In the genomic region with DNA sequence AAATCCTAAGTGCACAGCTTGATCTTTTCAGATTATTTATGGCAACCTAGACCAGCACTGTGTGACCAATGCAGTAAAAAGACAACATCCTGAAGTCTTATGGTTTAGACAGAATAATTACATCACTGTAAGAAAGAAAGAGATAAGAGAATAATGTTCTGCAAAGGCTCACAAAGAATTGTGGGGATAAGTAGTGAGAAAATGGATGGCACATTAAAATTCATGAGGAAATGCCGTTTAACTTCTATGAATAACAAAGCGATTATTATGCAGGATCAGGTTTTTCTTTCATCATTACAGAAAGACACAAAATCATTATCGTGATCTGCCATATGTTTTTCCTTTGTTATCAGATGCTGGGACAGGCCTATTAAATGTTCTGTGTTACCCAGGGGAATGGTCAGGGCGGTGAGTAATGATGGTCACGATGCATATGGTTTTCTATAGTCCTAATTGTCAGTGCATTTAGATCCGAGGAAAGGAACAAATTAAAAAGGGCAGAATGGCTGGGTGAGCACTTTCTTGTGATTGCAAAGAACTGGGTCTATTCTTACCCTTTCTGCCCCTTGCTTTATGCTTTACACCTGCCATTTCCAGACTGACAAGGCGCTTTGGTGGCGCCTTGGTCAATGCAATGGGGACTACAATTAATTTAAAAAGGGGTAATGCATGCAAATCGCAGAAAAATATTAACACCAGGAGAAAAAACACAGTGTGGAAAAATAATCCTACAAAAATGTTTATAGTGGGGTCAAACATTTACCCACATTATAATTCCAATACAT, we compare ENCODE assay signal across 1 cellular context.
A peak's percentile ranks its signal among the peaks of the same experiment; 100 is the strongest.
TF ChIP-seq lines count a peak whose summit lies in the region.

No MANE protein-coding gene starts in this region.

TF ChIP-seq in HEK293, 187 proteins besides CTCF, POLR2A, EP300 and RAD21 (continued from another document and continues in another):
- TF ChIP-seq, protein P1, sequence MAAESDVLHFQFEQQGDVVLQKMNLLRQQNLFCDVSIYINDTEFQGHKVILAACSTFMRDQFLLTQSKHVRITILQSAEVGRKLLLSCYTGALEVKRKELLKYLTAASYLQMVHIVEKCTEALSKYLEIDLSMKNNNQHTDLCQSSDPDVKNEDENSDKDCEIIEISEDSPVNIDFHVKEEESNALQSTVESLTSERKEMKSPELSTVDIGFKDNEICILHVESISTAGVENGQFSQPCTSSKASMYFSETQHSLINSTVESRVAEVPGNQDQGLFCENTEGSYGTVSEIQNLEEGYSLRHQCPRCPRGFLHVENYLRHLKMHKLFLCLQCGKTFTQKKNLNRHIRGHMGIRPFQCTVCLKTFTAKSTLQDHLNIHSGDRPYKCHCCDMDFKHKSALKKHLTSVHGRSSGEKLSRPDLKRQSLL (tag by site-specific recombination; IDR thresholded peaks at IDR 0.05): 0 out of 2 replicates have a peak, but pooled peaks have one; percentile 18
- TF ChIP-seq ZBTB17 (tag by site-specific recombination; IDR thresholded peaks at IDR 0.05): peak; percentile 96
- no peak for TF ChIP-seq ZNF792 (tag by site-specific recombination; IDR thresholded peaks at IDR 0.05)
- peak; percentile 60 for TF ChIP-seq PRDM10 (tag by site-specific recombination; IDR thresholded peaks at IDR 0.05)
- TF ChIP-seq ZNF140 (tag by site-specific recombination; IDR thresholded peaks at IDR 0.05): no peak
- TF ChIP-seq ZNF600 (tag by site-specific recombination; IDR thresholded peaks at IDR 0.05): peak; percentile 93
- no peak for TF ChIP-seq ZNF645 (tag by site-specific recombination; IDR thresholded peaks at IDR 0.05)
- no peak for TF ChIP-seq KLF10 (tag by site-specific recombination; IDR thresholded peaks at IDR 0.05)
- TF ChIP-seq GLIS1 (tag by site-specific recombination; IDR thresholded peaks at IDR 0.05): no peak
- TF ChIP-seq ZNF2 (tag by site-specific recombination; IDR thresholded peaks at IDR 0.05): 0 out of 2 replicates have a peak, but pooled peaks have one; percentile 38
- TF ChIP-seq, protein P2, sequence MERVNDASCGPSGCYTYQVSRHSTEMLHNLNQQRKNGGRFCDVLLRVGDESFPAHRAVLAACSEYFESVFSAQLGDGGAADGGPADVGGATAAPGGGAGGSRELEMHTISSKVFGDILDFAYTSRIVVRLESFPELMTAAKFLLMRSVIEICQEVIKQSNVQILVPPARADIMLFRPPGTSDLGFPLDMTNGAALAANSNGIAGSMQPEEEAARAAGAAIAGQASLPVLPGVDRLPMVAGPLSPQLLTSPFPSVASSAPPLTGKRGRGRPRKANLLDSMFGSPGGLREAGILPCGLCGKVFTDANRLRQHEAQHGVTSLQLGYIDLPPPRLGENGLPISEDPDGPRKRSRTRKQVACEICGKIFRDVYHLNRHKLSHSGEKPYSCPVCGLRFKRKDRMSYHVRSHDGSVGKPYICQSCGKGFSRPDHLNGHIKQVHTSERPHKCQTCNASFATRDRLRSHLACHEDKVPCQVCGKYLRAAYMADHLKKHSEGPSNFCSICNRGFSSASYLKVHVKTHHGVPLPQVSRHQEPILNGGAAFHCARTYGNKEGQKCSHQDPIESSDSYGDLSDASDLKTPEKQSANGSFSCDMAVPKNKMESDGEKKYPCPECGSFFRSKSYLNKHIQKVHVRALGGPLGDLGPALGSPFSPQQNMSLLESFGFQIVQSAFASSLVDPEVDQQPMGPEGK (tag by site-specific recombination; IDR thresholded peaks at IDR 0.05): peak; percentile 77
- TF ChIP-seq TCF7L2 (IDR thresholded peaks at IDR 0.05; ENCODE audit: borderline replicate concordance, low read depth, low read length): 0 out of 2 replicates have a peak, but pooled peaks have one; percentile 75
- TF ChIP-seq ZBTB8A (tag by site-specific recombination; IDR thresholded peaks at IDR 0.05): 0 out of 2 replicates have a peak, but pooled peaks have one; percentile 18
- TF ChIP-seq ZNF768 (tag by site-specific recombination; IDR thresholded peaks at IDR 0.05): peak; percentile 68; the same call in 1 of the 2 replicates
- TF ChIP-seq ZNF266 (tag by site-specific recombination; IDR thresholded peaks at IDR 0.05; ENCODE audit: low read depth): peak; percentile 26; the same call in 1 of the 2 replicates
- peak; percentile 81; the same call in 1 of the 2 replicates for TF ChIP-seq FEZF1 (tag by site-specific recombination; IDR thresholded peaks at IDR 0.05)
- peak; percentile 54; the same call in 1 of the 2 replicates for TF ChIP-seq ZFP69B (tag by site-specific recombination; IDR thresholded peaks at IDR 0.05)
- TF ChIP-seq ZNF549 (tag by site-specific recombination; IDR thresholded peaks at IDR 0.05): no peak
- TF ChIP-seq KLF8 (tag by site-specific recombination; IDR thresholded peaks at IDR 0.05): 0 out of 2 replicates have a peak, but pooled peaks have one; percentile 47
- TF ChIP-seq ZNF658 (tag by site-specific recombination; IDR thresholded peaks at IDR 0.05): no peak
- peak; percentile 44; the same call in 1 of the 2 replicates for TF ChIP-seq ZBTB21 (tag by site-specific recombination; IDR thresholded peaks at IDR 0.05)
- TF ChIP-seq YY2 (tag by site-specific recombination; IDR thresholded peaks at IDR 0.05): peak; percentile 59; the same call in 1 of the 2 replicates
- TF ChIP-seq, protein P3, sequence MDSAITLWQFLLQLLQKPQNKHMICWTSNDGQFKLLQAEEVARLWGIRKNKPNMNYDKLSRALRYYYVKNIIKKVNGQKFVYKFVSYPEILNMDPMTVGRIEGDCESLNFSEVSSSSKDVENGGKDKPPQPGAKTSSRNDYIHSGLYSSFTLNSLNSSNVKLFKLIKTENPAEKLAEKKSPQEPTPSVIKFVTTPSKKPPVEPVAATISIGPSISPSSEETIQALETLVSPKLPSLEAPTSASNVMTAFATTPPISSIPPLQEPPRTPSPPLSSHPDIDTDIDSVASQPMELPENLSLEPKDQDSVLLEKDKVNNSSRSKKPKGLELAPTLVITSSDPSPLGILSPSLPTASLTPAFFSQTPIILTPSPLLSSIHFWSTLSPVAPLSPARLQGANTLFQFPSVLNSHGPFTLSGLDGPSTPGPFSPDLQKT (IDR thresholded peaks at IDR 0.05; ENCODE audit: borderline replicate concordance, low read depth, low read length): no peak
- TF ChIP-seq ZNF157 (tag by site-specific recombination; IDR thresholded peaks at IDR 0.05): no peak
- no peak for TF ChIP-seq GLIS2 (tag by site-specific recombination; IDR thresholded peaks at IDR 0.05)
- no peak for TF ChIP-seq ZNF23 (tag by site-specific recombination; IDR thresholded peaks at IDR 0.05; ENCODE audit: borderline replicate concordance)
- TF ChIP-seq ZNF514 (tag by site-specific recombination; IDR thresholded peaks at IDR 0.05): no peak
- TF ChIP-seq INSM2 (tag by site-specific recombination; IDR thresholded peaks at IDR 0.05): peak; percentile 56; the same call in 1 of the 2 replicates
- TF ChIP-seq ZNF785 (tag by site-specific recombination; IDR thresholded peaks at IDR 0.05): no peak
- no peak for TF ChIP-seq ZNF707 (tag by site-specific recombination; IDR thresholded peaks at IDR 0.05)
- no peak for TF ChIP-seq ZNF747 (tag by site-specific recombination; IDR thresholded peaks at IDR 0.05)
- TF ChIP-seq BCL6B (tag by site-specific recombination; IDR thresholded peaks at IDR 0.05): 0 out of 2 replicates have a peak, but pooled peaks have one; percentile 54
- no peak for TF ChIP-seq ZNF214 (tag by site-specific recombination; IDR thresholded peaks at IDR 0.05; ENCODE audit: borderline replicate concordance)
- no peak for TF ChIP-seq ZBTB26 (tag by site-specific recombination; optimal IDR thresholded peaks at IDR 0.05)
- TF ChIP-seq, protein P4, sequence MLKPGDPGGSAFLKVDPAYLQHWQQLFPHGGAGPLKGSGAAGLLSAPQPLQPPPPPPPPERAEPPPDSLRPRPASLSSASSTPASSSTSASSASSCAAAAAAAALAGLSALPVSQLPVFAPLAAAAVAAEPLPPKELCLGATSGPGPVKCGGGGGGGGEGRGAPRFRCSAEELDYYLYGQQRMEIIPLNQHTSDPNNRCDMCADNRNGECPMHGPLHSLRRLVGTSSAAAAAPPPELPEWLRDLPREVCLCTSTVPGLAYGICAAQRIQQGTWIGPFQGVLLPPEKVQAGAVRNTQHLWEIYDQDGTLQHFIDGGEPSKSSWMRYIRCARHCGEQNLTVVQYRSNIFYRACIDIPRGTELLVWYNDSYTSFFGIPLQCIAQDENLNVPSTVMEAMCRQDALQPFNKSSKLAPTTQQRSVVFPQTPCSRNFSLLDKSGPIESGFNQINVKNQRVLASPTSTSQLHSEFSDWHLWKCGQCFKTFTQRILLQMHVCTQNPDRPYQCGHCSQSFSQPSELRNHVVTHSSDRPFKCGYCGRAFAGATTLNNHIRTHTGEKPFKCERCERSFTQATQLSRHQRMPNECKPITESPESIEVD (tag by site-specific recombination; IDR thresholded peaks at IDR 0.05): peak; percentile 98
- no peak for TF ChIP-seq ZNF561 (tag by site-specific recombination; IDR thresholded peaks at IDR 0.05; ENCODE audit: borderline replicate concordance)
- TF ChIP-seq ZNF354C (tag by site-specific recombination; IDR thresholded peaks at IDR 0.05; ENCODE audit: borderline replicate concordance, low read depth): no peak
- TF ChIP-seq ZNF423 (tag by site-specific recombination; IDR thresholded peaks at IDR 0.05): no peak
- no peak for TF ChIP-seq MZF1 (tag by site-specific recombination; IDR thresholded peaks at IDR 0.05; ENCODE audit: borderline replicate concordance)
- peak; percentile 92 for TF ChIP-seq OSR2 (tag by site-specific recombination; IDR thresholded peaks at IDR 0.05)
- TF ChIP-seq ZNF202 (tag by site-specific recombination; IDR thresholded peaks at IDR 0.05; ENCODE audit: borderline replicate concordance): no peak
